1 cellular context compared by ENCODE assay signal in the genomic region with DNA sequence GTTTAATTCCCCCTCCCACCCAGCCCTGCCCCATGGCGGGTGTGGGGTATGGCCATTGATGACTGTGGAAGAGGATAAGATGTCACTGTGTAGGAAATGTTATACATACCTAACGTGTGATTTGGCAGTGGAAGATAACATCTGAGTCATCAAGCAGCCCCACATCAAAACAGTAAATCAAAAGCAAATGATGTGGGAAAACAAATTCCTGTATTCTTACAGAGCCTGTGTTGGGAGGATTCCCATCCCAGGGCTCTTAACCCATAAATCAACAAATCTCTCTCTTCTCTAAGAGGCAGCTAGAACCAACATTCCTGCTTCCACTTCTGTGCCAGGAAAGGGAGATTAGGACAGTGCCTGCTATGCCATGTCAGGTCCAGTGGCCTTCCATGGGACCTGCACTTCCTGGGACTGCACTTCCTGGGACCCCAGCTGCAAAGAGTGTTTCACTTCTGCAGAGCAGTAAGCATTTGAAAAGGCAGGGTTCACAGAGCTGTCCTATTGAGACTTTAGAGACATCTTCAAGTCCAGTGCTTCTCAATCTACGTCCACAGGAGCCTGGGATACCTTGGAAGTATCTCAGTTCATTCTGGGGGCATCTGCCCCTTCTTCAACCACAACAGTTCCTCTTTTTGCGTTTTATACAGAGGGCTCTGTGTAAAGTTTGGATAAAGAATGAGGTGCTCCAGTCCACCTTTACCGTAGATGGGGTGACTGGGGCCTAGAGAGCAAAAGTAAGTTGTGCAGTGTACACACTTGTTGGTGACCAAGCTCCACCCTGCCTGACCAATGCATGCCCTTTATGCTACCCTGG.
TF ChIP-seq lines count a peak whose summit lies in the region.

No MANE protein-coding gene starts in this region.

TF ChIP-seq in endothelial cell of umbilical vein, 7 proteins besides CTCF, POLR2A, EP300 and RAD21:
- TF ChIP-seq EZH2 (IDR thresholded peaks at IDR 0.05; ENCODE audit: borderline replicate concordance, low read depth, low read length, severe bottlenecking) (no peak), MYC (IDR thresholded peaks at IDR 0.05; ENCODE audit: low read depth, low read length) (no peak), POLR2AphosphoS5 (IDR thresholded peaks at IDR 0.05; ENCODE audit: insufficient read depth, low read depth, low read length) (peak; percentile 68), MAX (IDR thresholded peaks at IDR 0.05; ENCODE audit: insufficient read depth, insufficient read length) (no peak), GATA2 (IDR thresholded peaks at IDR 0.05; ENCODE audit: insufficient read depth, insufficient read length, low read depth, low read length) (peak; percentile 87), JUN (IDR thresholded peaks at IDR 0.05; ENCODE audit: borderline replicate concordance, insufficient read depth, insufficient read length, low read depth) (peak; percentile 97), FOS (IDR thresholded peaks at IDR 0.05; ENCODE audit: borderline replicate concordance, insufficient read depth, low read length) (peak; percentile 97)
TF ChIP-seq in endothelial cell of umbilical vein: peak in this region for 4.
